Comparison of ENCODE assay signal across 9 cellular contexts in genomic region chr12:94145231-94145979, GRCh38. TPM values are rescaled to one million over a fixed set of nuclear protein-coding genes. Genes with fewer than 3 reads are reported as not detected.
DNase-seq lines count a peak whose midpoint lies in the region; ATAC-seq and TF ChIP-seq lines count a peak whose summit lies in the region.
"Had no signal": no experiment of that assay in that cellular context is flagged by ENCODE, and none has a peak within 500 bp of the region (broad histone marks: within the 10 kb centered on the region; RNA-seq: fewer than 3 reads in every experiment).

No MANE protein-coding gene starts in this region.

- peaks cover 0 to 21% of the 10 kb centered on the region in 2 donors for H3K4me1 ChIP-seq in thoracic aorta (ENCODE audit: control insufficient read depth in 1 of 2, low read depth in 2 of 2)
- H3K4me1 ChIP-seq in CD4-positive, alpha-beta memory T cell (ENCODE audit: insufficient read depth, low read length) = peaks cover 9% of the 10 kb centered on the region

- peaks cover 23% of the 10 kb centered on the region for H3K4me1 Mint-ChIP-seq in activated naive CD8-positive, alpha-beta T cell treated with anti-CD3 and anti-CD28 coated beads, Interleukin-2, amount 50 U/mL, for 24 hours
- H3K4me1 Mint-ChIP-seq in CD4-positive, alpha-beta memory T cell = peaks cover 8 to 19% (median 10%) of the 10 kb centered on the region in 4 donors

- no peaks in the 10 kb centered on the region for H3K36me3 Mint-ChIP-seq in activated naive CD8-positive, alpha-beta T cell treated with anti-CD3 and anti-CD28 coated beads, Interleukin-2, amount 50 U/mL, for 24 hours (ENCODE audit: low read depth)
- H3K36me3 Mint-ChIP-seq in CD4-positive, alpha-beta memory T cell = peaks cover 0 to 5% of the 10 kb centered on the region in 2 donors

- no peak overlapping the region for H3K4me3 ChIP-seq in fibroblast of mammary gland (ENCODE audit: control insufficient read depth, low read depth, low read length)
- H3K4me3 ChIP-seq in thoracic aorta = no peak overlapping the region
- H3K4me3 ChIP-seq in CD4-positive, alpha-beta memory T cell (ENCODE audit: low read length in 2 of 2) = no peak overlapping the region
- H3K4me3 ChIP-seq: Peyer's patch had no signal

- H3K36me3 ChIP-seq in thoracic aorta = no peaks in the 10 kb centered on the region
- no peaks in the 10 kb centered on the region for H3K36me3 ChIP-seq in CD4-positive, alpha-beta memory T cell (ENCODE audit: insufficient read depth, low read length)
- H3K36me3 ChIP-seq: Peyer's patch had no signal

- no peaks in the 10 kb centered on the region for H3K27me3 ChIP-seq in thoracic aorta (replicated peaks; ENCODE audit: insufficient read depth)
- no peaks in the 10 kb centered on the region for H3K27me3 ChIP-seq in CD4-positive, alpha-beta memory T cell (ENCODE audit: insufficient read depth, low read length)

- no peak for ATAC-seq in thoracic aorta (ENCODE audit: insufficient number of reproducible peaks, low FRiP score, low read depth)
- ATAC-seq in activated naive CD8-positive, alpha-beta T cell treated with anti-CD3 and anti-CD28 coated beads, Interleukin-2, amount 50 U/mL, for 24 hours = no peak

- H3K27ac Mint-ChIP-seq in activated naive CD8-positive, alpha-beta T cell treated with anti-CD3 and anti-CD28 coated beads, Interleukin-2, amount 50 U/mL, for 24 hours = no peak overlapping the region
- H3K27ac Mint-ChIP-seq in CD4-positive, alpha-beta memory T cell = peak overlapping the region in 1 of 7 donors; percentile 42

- intact Hi-C loops in CD4-positive, alpha-beta memory T cell (cut with micrococcal nuclease) = loop anchor here (1.0 to 10.0 kb wide), 6 partner anchors 289 to 1389 kb away; partner anchors contain the start of gene NR2C1

- H3K27ac ChIP-seq in thoracic aorta = no peak overlapping the region
- H3K27ac ChIP-seq in CD4-positive, alpha-beta memory T cell (ENCODE audit: low read depth, low read length) = no peak overlapping the region
- H3K27ac ChIP-seq: Peyer's patch had no signal

- DNase-seq in activated CD8-positive, alpha-beta memory T cell treated with anti-CD3 and anti-CD28 coated beads, Interleukin-2, amount 50 U/mL, for 48 hours = peak; percentile 47
- DNase-seq in activated CD8-positive, alpha-beta memory T cell treated with anti-CD3 and anti-CD28 coated beads, Interleukin-2, amount 50 U/mL, for 4 hours = no peak
- DNase-seq in NOMO-1 treated with DMSO at 0.1 percent for 48 hours (lab: John Stamatoyannopoulos, UW; ENCODE audit: unreplicated experiment) (peak; percentile 50), fibroblast of mammary gland (ENCODE audit: low read depth) (peak; percentile 68), thoracic aorta (ENCODE audit: low spot score) (no peak), NCI-H2029 treated with DMSO at 0.1 percent for 48 hours (lab: John Stamatoyannopoulos, UW) (no peak)
- DNase-seq in activated naive CD8-positive, alpha-beta T cell treated with anti-CD3 and anti-CD28 coated beads, Interleukin-2, amount 50 U/mL, for 24 hours = no peak
- DNase-seq in CD4-positive, alpha-beta memory T cell = no peak
- DNase-seq: Peyer's patch had no signal

- no peaks in the 10 kb centered on the region for H3K9me3 ChIP-seq in thoracic aorta
- no peaks in the 10 kb centered on the region for H3K9me3 ChIP-seq in CD4-positive, alpha-beta memory T cell (ENCODE audit: control insufficient read depth in 1 of 2, low read length in 2 of 2)
- H3K9me3 ChIP-seq: Peyer's patch had no signal

- H3K27me3 Mint-ChIP-seq in activated naive CD8-positive, alpha-beta T cell treated with anti-CD3 and anti-CD28 coated beads, Interleukin-2, amount 50 U/mL, for 24 hours = peaks cover 20% of the 10 kb centered on the region
- no peaks in the 10 kb centered on the region for H3K27me3 Mint-ChIP-seq in CD4-positive, alpha-beta memory T cell

- no peaks in the 10 kb centered on the region for H3K9me3 Mint-ChIP-seq in activated naive CD8-positive, alpha-beta T cell treated with anti-CD3 and anti-CD28 coated beads, Interleukin-2, amount 50 U/mL, for 24 hours
- no peaks in the 10 kb centered on the region for H3K9me3 Mint-ChIP-seq in CD4-positive, alpha-beta memory T cell

- H3K4me3 Mint-ChIP-seq in activated naive CD8-positive, alpha-beta T cell treated with anti-CD3 and anti-CD28 coated beads, Interleukin-2, amount 50 U/mL, for 24 hours = no peak overlapping the region
- H3K4me3 Mint-ChIP-seq in CD4-positive, alpha-beta memory T cell = peak overlapping the region in 1 of 8 donors; percentile 46

- CTCF ChIA-PET in CD4-positive, alpha-beta memory T cell (lab: Charles Lee; ENCODE audit: partially characterized antibody) = interaction anchor here (0.7 to 5.0 kb wide), 15 partner anchors 10 to 783 kb away, joined by 3 to 34 read pairs (median 4); no protein-coding TSS in a partner anchor

- POLR2A ChIA-PET in CD4-positive, alpha-beta memory T cell (lab: Charles Lee; ENCODE audit: partially characterized antibody) = no interaction called here

- TF ChIP-seq CTCF in fibroblast of mammary gland (conservative IDR thresholded peaks at IDR 0.05; ENCODE audit: control insufficient read depth, insufficient read depth, low read depth, low read length) = peak; percentile 42
- TF ChIP-seq CTCF in thoracic aorta (IDR thresholded peaks at IDR 0.05) = peak; percentile 16

RNA-seq across cellular contexts. Expression of gene PLXNC1, which starts 3.0 kb away (rescaled TPM):
- 1 to 10 TPM; 8.5 to 9.2 TPM for total RNA-seq in thoracic aorta
- 10 to 100 TPM; 26.4 to 27.6 TPM for total RNA-seq in CD4-positive, alpha-beta memory T cell
- 1 to 10 TPM; 2.9 to 8.3 TPM for polyA plus RNA-seq in CD4-positive, alpha-beta memory T cell

Comparison
In these comparisons a context has a peak if more than half of its experiments do, and no peak if none do; other contexts are left out.
1. DNase-seq: peak in activated CD8-positive, alpha-beta memory T cell treated with anti-CD3 and anti-CD28 coated beads, Interleukin-2, amount 50 U/mL, for 48 hours (single experiment), NOMO-1 treated with DMSO at 0.1 percent for 48 hours (single experiment) and fibroblast of mammary gland (single experiment); none in activated CD8-positive, alpha-beta memory T cell treated with anti-CD3 and anti-CD28 coated beads, Interleukin-2, amount 50 U/mL, for 4 hours (single experiment), thoracic aorta (single experiment), NCI-H2029 treated with DMSO at 0.1 percent for 48 hours (single experiment), activated naive CD8-positive, alpha-beta T cell treated with anti-CD3 and anti-CD28 coated beads, Interleukin-2, amount 50 U/mL, for 24 hours (single experiment) and CD4-positive, alpha-beta memory T cell (0 of 5).